In the genomic region with DNA sequence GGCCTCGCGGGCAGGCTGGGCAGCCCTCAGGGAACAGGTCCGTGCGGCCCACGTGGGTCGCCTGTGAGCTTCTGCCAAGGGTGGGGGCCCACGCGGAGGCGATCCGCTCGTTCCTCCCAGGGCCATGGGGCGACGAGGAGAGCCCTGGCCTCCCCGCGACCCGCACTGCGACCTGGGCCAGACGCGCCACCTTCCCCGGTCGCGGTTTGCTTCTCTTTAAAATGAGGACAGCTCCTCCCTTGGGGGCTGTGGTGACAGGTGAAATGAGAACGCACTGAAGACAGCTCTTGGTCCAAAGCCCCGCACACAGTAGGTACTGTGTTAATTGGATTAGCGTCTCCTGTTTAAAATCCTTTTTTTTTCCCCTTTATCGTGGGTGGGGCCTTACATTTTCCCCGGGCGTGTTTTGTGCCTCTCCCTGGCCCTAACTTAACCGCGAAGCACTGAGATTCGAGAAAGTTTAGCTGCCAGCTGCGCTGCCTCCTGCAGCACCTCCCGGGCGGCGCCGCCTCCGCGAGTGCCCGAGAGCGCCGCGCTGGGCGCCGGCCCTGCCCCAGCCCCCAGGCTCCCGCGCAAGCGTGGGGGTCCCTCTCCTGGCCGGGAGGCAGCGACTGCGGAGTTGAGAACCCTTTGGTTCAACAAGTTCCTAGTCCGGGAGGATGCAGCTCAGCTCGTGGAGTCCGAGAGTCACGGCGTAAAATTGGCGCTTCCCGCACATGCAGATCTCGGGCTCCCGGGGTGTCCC, we compare ENCODE assay signal across 8 cellular contexts. TPM values are rescaled to one million over a fixed set of nuclear protein-coding genes. Genes with fewer than 3 reads are reported as not detected.
DNase-seq lines count a peak whose midpoint lies in the region; ATAC-seq, FAIRE-seq and TF ChIP-seq lines count a peak whose summit lies in the region.

No MANE protein-coding gene starts in this region.

- H3K36me3 ChIP-seq in WERI-Rb-1, result no peaks in the 10 kb centered on the region; the same call in 1 of the 2 replicates
- H3K36me3 ChIP-seq in HepG2 (replicated peaks in 1 of 2; ENCODE audit: control insufficient read depth in 1 of 2, insufficient read depth in 2 of 2, low read length in 2 of 2), result peaks cover 0 to 2% of the 10 kb centered on the region in 2 experiments; a peak in 1 of 5 replicates

- peak; percentile 45 for TF ChIP-seq CTCF in WERI-Rb-1 (IDR thresholded peaks at IDR 0.05; ENCODE audit: low read depth, low read length)
- peak; percentile 67 for TF ChIP-seq CTCF in HepG2 (CRISPR knock-in tag; IDR thresholded peaks at IDR 0.05)

- intact Hi-C loops in HepG2 (cut with micrococcal nuclease; ENCODE audit: unreplicated experiment), result loop anchor here (2.0 kb wide), 2 partner anchors 19 to 181 kb away; a partner anchor contains a TSS

- peak; percentile 88 for TF ChIP-seq RAD21 in HepG2 (CRISPR knock-in tag; IDR thresholded peaks at IDR 0.05)

- no TSS peak for BruUV-seq in HepG2 (replicated peaks; lab: Mats Ljungman, UMichigan)

- H3K9me3 ChIP-seq in WERI-Rb-1 (ENCODE audit: severe bottlenecking) (peaks cover 5% of the 10 kb centered on the region), HepG2 (ENCODE audit: low read length) (no peaks in the 10 kb centered on the region)

- H3K79me2 ChIP-seq in HepG2 (ENCODE audit: insufficient read depth, low read length), result peaks cover 58% of the 10 kb centered on the region

- POLR2A ChIA-PET in HepG2 (lab: Yijun Ruan, JAX), result interaction anchor here (1.2 to 5.2 kb wide), 10 partner anchors 19 to 145 kb away, joined by 4 to 105 read pairs (median 27); a partner anchor contains a TSS

- peak overlapping the region; percentile 75 for H3K9ac ChIP-seq in HepG2 (ENCODE audit: insufficient read depth, low read depth, low read length)

- in situ Hi-C loops in HepG2 (cut with HindIII; ENCODE audit: extremely low pct_ligation_motif_present, low pct_unique_long_range_greater_than_20kb), result no loop called here

- no peak for FAIRE-seq in HepG2 (lab: Jason Lieb, UNC)

- ATAC-seq in HepG2, result peak; percentile 21

- CTCF ChIA-PET in HepG2 (lab: Yijun Ruan, JAX; ENCODE audit: low intra/inter-chr PET ratio, low total read pairs), result interaction anchor here (1.6 to 2.7 kb wide), 3 partner anchors 33 to 115 kb away, joined by 7 to 11 read pairs (median 10); no protein-coding TSS in a partner anchor

- H3K27ac ChIP-seq in WERI-Rb-1 (no peak overlapping the region), HepG2 (ENCODE audit: extremely low read length, insufficient read depth, low read length) (no peak overlapping the region)

- peak; percentile 25 to 67 for DNase-seq in NCI-H526 (lab: John Stamatoyannopoulos, UW)
- no peak for DNase-seq in NCI-H526 treated with DMSO at 0.1 percent for 48 hours (lab: John Stamatoyannopoulos, UW)
- peak; percentile 41 for DNase-seq in HuH-7.5 (ENCODE audit: low spot score)
- peak; percentile 55 for DNase-seq in WERI-Rb-1
- peak; percentile 15 for DNase-seq in dedifferentiated amniotic fluid mesenchymal stem cell (ENCODE audit: extremely low spot score)
- peak; percentile 44 for DNase-seq in HepG2 (ENCODE audit: low spot score)
- peak; percentile 32 to 36 for DNase-seq in stimulated activated CD4-positive, alpha-beta T cell treated with anti-CD3 and anti-CD28 coated beads, Interleukin-4, amount 100 ng/mL, for 4 hours
- DNase-seq in COLO829 (ENCODE audit: low spot score), result no peak

- TF ChIP-seq EP300 in HepG2 (IDR thresholded peaks at IDR 0.05; ENCODE audit: low read depth in 2 of 2, low read length in 2 of 2), result no peak
- no peak for TF ChIP-seq EP300 in HepG2 (CRISPR knock-in tag; IDR thresholded peaks at IDR 0.05; ENCODE audit: borderline replicate concordance)

- no peak overlapping the region for H2AFZ ChIP-seq in HepG2 (ENCODE audit: low read length)

- WGBS in HepG2 (ENCODE audit: low lambda C conversion rate), result 8% methylated on average over 33 of the region's 59 CpGs

- H3K27me3 ChIP-seq in WERI-Rb-1 (ENCODE audit: insufficient read depth, low read depth, severe bottlenecking) (peaks cover 3% of the 10 kb centered on the region), HepG2 (ENCODE audit: control insufficient read depth in 1 of 2, insufficient read depth in 2 of 2, low read length in 2 of 2) (no peaks in the 10 kb centered on the region; a peak in 1 of 5 replicates)

- H4K20me1 ChIP-seq in HepG2 (ENCODE audit: insufficient read depth, low read length), result peaks cover 38% of the 10 kb centered on the region; the same call in 1 of the 2 replicates

- H3K4me3 ChIP-seq in WERI-Rb-1 (ENCODE audit: low read depth, low read length) (peak overlapping the region; percentile 84), HepG2 (replicated peaks in 1 of 3; ENCODE audit: insufficient read depth in 1 of 3, low read depth in 2 of 3, low read length in 3 of 3) (peak overlapping the region; percentile 68 to 93 (median 91))

- no peak for TF ChIP-seq POLR2A in HepG2 (IDR thresholded peaks at IDR 0.05; ENCODE audit: insufficient read depth in 1 of 2, low read depth in 2 of 2, low read length in 2 of 2)

- H3K4me1 ChIP-seq in HepG2 (ENCODE audit: insufficient read depth, low read length), result peaks cover 54% of the 10 kb centered on the region

- H3K4me2 ChIP-seq in HepG2 (ENCODE audit: low read depth, low read length), result peak overlapping the region; percentile 92

TF ChIP-seq in HepG2, 621 proteins besides CTCF, POLR2A, EP300 and RAD21 (continues in another document):
- TF ChIP-seq AGO1 (IDR thresholded peaks at IDR 0.05; ENCODE audit: low read depth, low read length, poor library complexity, severe bottlenecking) (peak; percentile 26), CBX1 (IDR thresholded peaks at IDR 0.05; ENCODE audit: low read depth) (no peak), POLR2AphosphoS2 (IDR thresholded peaks at IDR 0.05; ENCODE audit: low read depth, low read length) (no peak), YEATS4 (CRISPR knock-in tag; IDR thresholded peaks at IDR 0.05; ENCODE audit: borderline replicate concordance) (peak; percentile 49), ZNF761 (CRISPR knock-in tag; conservative IDR thresholded peaks at IDR 0.05) (no peak; the same call in 1 of the 2 replicates), TMF1 (CRISPR knock-in tag; IDR thresholded peaks at IDR 0.05; ENCODE audit: low read depth) (no peak), ZSCAN12 (CRISPR knock-in tag; IDR thresholded peaks at IDR 0.05) (0 out of 2 replicates have a peak, but pooled peaks have one; percentile 23), TCF7L2 (IDR thresholded peaks at IDR 0.05; ENCODE audit: low read depth, low read length) (no peak)
- TF ChIP-seq, protein P1, sequence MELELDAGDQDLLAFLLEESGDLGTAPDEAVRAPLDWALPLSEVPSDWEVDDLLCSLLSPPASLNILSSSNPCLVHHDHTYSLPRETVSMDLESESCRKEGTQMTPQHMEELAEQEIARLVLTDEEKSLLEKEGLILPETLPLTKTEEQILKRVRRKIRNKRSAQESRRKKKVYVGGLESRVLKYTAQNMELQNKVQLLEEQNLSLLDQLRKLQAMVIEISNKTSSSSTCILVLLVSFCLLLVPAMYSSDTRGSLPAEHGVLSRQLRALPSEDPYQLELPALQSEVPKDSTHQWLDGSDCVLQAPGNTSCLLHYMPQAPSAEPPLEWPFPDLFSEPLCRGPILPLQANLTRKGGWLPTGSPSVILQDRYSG (CRISPR knock-in tag; IDR thresholded peaks at IDR 0.05), result no peak
- TF ChIP-seq, protein P2, sequence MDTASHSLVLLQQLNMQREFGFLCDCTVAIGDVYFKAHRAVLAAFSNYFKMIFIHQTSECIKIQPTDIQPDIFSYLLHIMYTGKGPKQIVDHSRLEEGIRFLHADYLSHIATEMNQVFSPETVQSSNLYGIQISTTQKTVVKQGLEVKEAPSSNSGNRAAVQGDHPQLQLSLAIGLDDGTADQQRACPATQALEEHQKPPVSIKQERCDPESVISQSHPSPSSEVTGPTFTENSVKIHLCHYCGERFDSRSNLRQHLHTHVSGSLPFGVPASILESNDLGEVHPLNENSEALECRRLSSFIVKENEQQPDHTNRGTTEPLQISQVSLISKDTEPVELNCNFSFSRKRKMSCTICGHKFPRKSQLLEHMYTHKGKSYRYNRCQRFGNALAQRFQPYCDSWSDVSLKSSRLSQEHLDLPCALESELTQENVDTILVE (CRISPR knock-in tag; IDR thresholded peaks at IDR 0.05), result 0 out of 2 replicates have a peak, but pooled peaks have one; percentile 25

RNA-seq across cellular contexts. Expression of a gene that starts 1.1 kb away (rescaled TPM):
- 23.3 and 29.9 TPM in 2 replicates for total RNA-seq in HepG2 (2016; rRNA removed; fragmentation: Illumina TruSeq; extraction: Trizol)
- total RNA-seq in HepG2 (2016; cell fraction: cytosol; rRNA removed; fragmentation: Illumina TruSeq; extraction: Trizol; ENCODE audit: low read depth), result 43.0 and 51.2 TPM in 2 replicates
- 21.4 and 28.1 TPM in 2 replicates for total RNA-seq in HepG2 (2016; cell fraction: insoluble cytoplasmic fraction; rRNA removed; fragmentation: Illumina TruSeq; extraction: Trizol)
- 50.7 and 67.7 TPM in 2 replicates for total RNA-seq in HepG2 (2016; cell fraction: membrane; rRNA removed; fragmentation: Illumina TruSeq; extraction: Trizol)
- 12.9 and 16.1 TPM in 2 replicates for total RNA-seq in HepG2 (2016; cell fraction: nucleus; rRNA removed; fragmentation: Illumina TruSeq; extraction: Trizol)
- 29.5 and 38.6 TPM in 2 replicates for polyA plus RNA-seq in HepG2 (2011; rRNA removed)
- polyA plus RNA-seq in HepG2 (2011; cell fraction: cytosol; rRNA removed), result 29.8 and 35.9 TPM in 2 replicates
- 54.3 and 60.0 TPM in 2 replicates for polyA plus RNA-seq in HepG2 (2011; cell fraction: nucleus; rRNA removed)
- 46.0 and 46.8 TPM in 2 replicates for polyA plus RNA-seq in HepG2 (2012)
- polyA plus RNA-seq in HepG2 (2016; cell fraction: cytosol; fragmentation: Illumina TruSeq; extraction: Trizol; ENCODE audit: low read depth), result 37.1 and 47.1 TPM in 2 replicates
- polyA plus RNA-seq in HepG2 (2016; cell fraction: insoluble cytoplasmic fraction; fragmentation: Illumina TruSeq; extraction: Trizol; ENCODE audit: low read depth), result 24.6 and 35.5 TPM in 2 replicates
- 54.6 and 65.1 TPM in 2 replicates for polyA plus RNA-seq in HepG2 (2016; cell fraction: membrane; fragmentation: Illumina TruSeq; extraction: Trizol; ENCODE audit: low read depth)
- 30.3 and 35.7 TPM in 2 replicates for polyA plus RNA-seq in HepG2 (2016; cell fraction: nucleus; fragmentation: Illumina TruSeq; extraction: Trizol; ENCODE audit: insufficient read depth, low read depth)
- 26.5 and 27.7 TPM in 2 replicates for polyA minus RNA-seq in HepG2 (2011; rRNA and poly(A)+ RNA removed; ENCODE audit: low replicate concordance)
- polyA minus RNA-seq in HepG2 (2011; cell fraction: cytosol; rRNA and poly(A)+ RNA removed), result 19.4 and 20.4 TPM in 2 replicates
- 12.6 and 15.5 TPM in 2 replicates for polyA minus RNA-seq in HepG2 (2011; cell fraction: nucleus; rRNA and poly(A)+ RNA removed)

Comparison
In these comparisons a context has a peak if more than half of its experiments do, and no peak if none do; other contexts are left out.
1. DNase-seq: peak in NCI-H526 (2 of 2), HuH-7.5 (single experiment), WERI-Rb-1 (single experiment), dedifferentiated amniotic fluid mesenchymal stem cell (single experiment), HepG2 (single experiment) and stimulated activated CD4-positive, alpha-beta T cell treated with anti-CD3 and anti-CD28 coated beads, Interleukin-4, amount 100 ng/mL, for 4 hours (2 of 2); none in NCI-H526 treated with DMSO at 0.1 percent for 48 hours (single experiment) and COLO829 (single experiment).